In genomic region chr22:18071968-18072310, GRCh38 we compare ENCODE assay signal across 27 cellular contexts. TPM values are rescaled to one million over a fixed set of nuclear protein-coding genes. Genes with fewer than 3 reads are reported as not detected.
DNase-seq lines count a peak whose midpoint lies in the region; ATAC-seq and TF ChIP-seq lines count a peak whose summit lies in the region.
"Had no signal": no experiment of that assay in that cellular context is flagged by ENCODE, and none has a peak within 500 bp of the region (broad histone marks: within the 10 kb centered on the region; RNA-seq: fewer than 3 reads in every experiment).

No MANE protein-coding gene starts in this region.

- no peak overlapping the region for H3T11ph ChIP-seq in H9 (ENCODE audit: low read length)

- H4K20me1 ChIP-seq in OCI-LY3 (ENCODE audit: insufficient read depth, low read length) = no peaks in the 10 kb centered on the region
- peaks cover 2% of the 10 kb centered on the region for H4K20me1 ChIP-seq in H9 (ENCODE audit: control insufficient read depth, insufficient read depth, insufficient read length)

- DNase-seq in NCI-H510A treated with DMSO at 0.1 percent for 48 hours (lab: John Stamatoyannopoulos, UW) = peak; percentile 24
- DNase-seq in NCI-H510A (lab: John Stamatoyannopoulos, UW) = no peak
- no peak for DNase-seq in left lobe of liver (ENCODE audit: low spot score)
- DNase-seq in H9 = no peak
- no peak for DNase-seq in NCI-H1694 treated with DMSO at 0.1 percent for 48 hours (lab: John Stamatoyannopoulos, UW)
- DNase-seq: activated CD4-positive, alpha-beta T cell treated with anti-CD3 and anti-CD28 coated beads for 4 hours; activated CD8-positive, alpha-beta T cell treated with anti-CD3 and anti-CD28 coated beads, Interleukin-2, amount 10 ng/mL, durations not matched to agents 7 days and 5 days; aorta; CD4-positive, alpha-beta memory T cell; effector CD4-positive, alpha-beta T cell; hypothalamus; KG1; left cardiac atrium; NCI-H1417 treated with DMSO at 0.1 percent for 48 hours; NCI-H526 treated with DMSO at 0.1 percent for 48 hours; right cardiac atrium; Right ventricle myocardium superior; stimulated activated CD4-positive, alpha-beta T cell treated with anti-CD3 and anti-CD28 coated beads, Interleukin-2, amount 100 ng/mL, for 24 hours; thyroid gland had no signal

- no peak overlapping the region for H2BK15ac ChIP-seq in H9 (ENCODE audit: low read depth, low read length)

- H2AK5ac ChIP-seq in H9 (ENCODE audit: insufficient read length, low read length) = no peak overlapping the region

- H3K79me1 ChIP-seq in H9 (ENCODE audit: insufficient read depth, low read depth, low read length, poor library complexity, severe bottlenecking) = no peaks in the 10 kb centered on the region

- TF ChIP-seq CTCF in OCI-LY3 (IDR thresholded peaks at IDR 0.05; ENCODE audit: low read depth, low read length) = peak; percentile 29
- TF ChIP-seq CTCF in H9 (conservative IDR thresholded peaks at IDR 0.05) = no peak

- H3K9me3 ChIP-seq in OCI-LY3 (ENCODE audit: insufficient read depth, low read length) = no peaks in the 10 kb centered on the region
- no peaks in the 10 kb centered on the region for H3K9me3 ChIP-seq in H9 (ENCODE audit: control insufficient read depth, low read depth, low read length)
- H3K9me3 ChIP-seq: A549, thyroid gland had no signal

- no CpG with 5 or more reads among the region's 1 CpG for WGBS in H9 (ENCODE audit: extremely low coverage, insufficient read length, low lambda C conversion rate)

- H4K8ac ChIP-seq in H9 (replicated peaks; ENCODE audit: insufficient read length, low read depth, low read length) = no peak overlapping the region

- H2AFZ ChIP-seq in OCI-LY3 (ENCODE audit: low read depth, low read length) (0 out of 2 replicates have a peak overlapping the region, but pooled peaks have one; percentile 21), H9 (ENCODE audit: low read length) (no peak overlapping the region)
- H2AFZ ChIP-seq: parathyroid adenoma had no signal

- H3K27me3 ChIP-seq in OCI-LY3 (ENCODE audit: low read depth, low read length) (no peaks in the 10 kb centered on the region), H9 (ENCODE audit: insufficient read depth, low read length) (no peaks in the 10 kb centered on the region)
- H3K27me3 ChIP-seq: thyroid gland had no signal

- H3K18ac ChIP-seq in H9 (ENCODE audit: insufficient read length, low read depth, low read length) = no peak overlapping the region

- no peak overlapping the region for H4K91ac ChIP-seq in H9 (ENCODE audit: insufficient read length, low read depth, low read length)

- H3K23ac ChIP-seq in H9 (ENCODE audit: insufficient read length, low read depth, low read length) = no peak overlapping the region

- H3K9me3 Mint-ChIP-seq in stimulated activated memory B cell treated with anti-CD40 and anti-IgM and Interleukin-4, amounts not matched to agents 10 μg/mL and 1 μg/mL and 100 μg/mL, for 72 hours = no peaks in the 10 kb centered on the region
- H3K9me3 Mint-ChIP-seq in H9 = no peaks in the 10 kb centered on the region; a peak in 1 of 5 replicates
- H3K9me3 Mint-ChIP-seq: activated T-helper 17 cell treated with anti-CD3 and anti-CD28 coated beads, Interleukin-2, amount 50 U/mL, for 72 hours had no signal

- H3K4me3 ChIP-seq in OCI-LY3 (ENCODE audit: low read length) = no peak overlapping the region
- H3K4me3 ChIP-seq: A549, thyroid gland had no signal

- no peaks in the 10 kb centered on the region for H3K36me3 Mint-ChIP-seq in stimulated activated memory B cell treated with anti-CD40 and anti-IgM and Interleukin-4, amounts not matched to agents 10 μg/mL and 1 μg/mL and 100 μg/mL, for 72 hours
- no peaks in the 10 kb centered on the region; a peak in 1 of 7 replicates for H3K36me3 Mint-ChIP-seq in H9 (ENCODE audit: insufficient read depth in 1 of 3, low read depth in 3 of 3)
- H3K36me3 Mint-ChIP-seq: activated naive CD8-positive, alpha-beta T cell; CD4-positive, alpha-beta memory T cell had no signal

- peak overlapping the region; percentile 56 for H3K4me2 ChIP-seq in OCI-LY3 (ENCODE audit: low read length)
- no peak overlapping the region for H3K4me2 ChIP-seq in H9 (ENCODE audit: insufficient read depth, insufficient read length, low read length)
- H3K4me2 ChIP-seq: A549 had no signal

- H3K9ac ChIP-seq in OCI-LY3 (ENCODE audit: low read length) (0 out of 2 replicates have a peak overlapping the region, but pooled peaks have one; percentile 15), H9 (ENCODE audit: extremely low read depth, insufficient read length, low read length) (no peak overlapping the region)
- H3K9ac ChIP-seq: parathyroid adenoma had no signal

- H3K27ac Mint-ChIP-seq in stimulated activated memory B cell treated with anti-CD40 and anti-IgM and Interleukin-4, amounts not matched to agents 10 μg/mL and 1 μg/mL and 100 μg/mL, for 72 hours = peak overlapping the region; percentile 88
- no peak overlapping the region for H3K27ac Mint-ChIP-seq in H9
- H3K27ac Mint-ChIP-seq: activated CD8-positive, alpha-beta T cell treated with anti-CD3 and anti-CD28 coated beads, Interleukin-2, amount 10 ng/mL, durations not matched to agents 7 days and 5 days; activated naive CD8-positive, alpha-beta T cell; activated T-helper 17 cell treated with anti-CD3 and anti-CD28 coated beads, Interleukin-2, amount 50 U/mL, for 72 hours had no signal

- peak; percentile 31 for ATAC-seq in left lobe of liver
- ATAC-seq in stimulated activated memory B cell treated with anti-CD40 and anti-IgM and Interleukin-4, amounts not matched to agents 10 μg/mL and 1 μg/mL and 100 μg/mL, for 72 hours = peak; percentile 25
- ATAC-seq in HG02973 (IDR thresholded peaks at IDR 0.05; ENCODE audit: unreplicated experiment) = no peak
- ATAC-seq: A549; activated CD8-positive, alpha-beta T cell treated with anti-CD3 and anti-CD28 coated beads, Interleukin-2, amount 10 ng/mL, durations not matched to agents 7 days and 5 days; activated T-helper 17 cell treated with anti-CD3 and anti-CD28 coated beads, Interleukin-2, amount 50 U/mL, for 72 hours; left cardiac atrium; Panc1; right cardiac atrium had no signal

- no peaks in the 10 kb centered on the region for H3K36me3 ChIP-seq in OCI-LY3 (replicated peaks; ENCODE audit: low read depth, low read length)
- H3K36me3 ChIP-seq: thyroid gland had no signal

- H3K4ac ChIP-seq in H9 (ENCODE audit: low read depth, low read length) = no peak overlapping the region

- no peak overlapping the region for H3K4me3 Mint-ChIP-seq in stimulated activated memory B cell treated with anti-CD40 and anti-IgM and Interleukin-4, amounts not matched to agents 10 μg/mL and 1 μg/mL and 100 μg/mL, for 72 hours
- H3K4me3 Mint-ChIP-seq in H9 = no peak overlapping the region
- H3K4me3 Mint-ChIP-seq: activated CD8-positive, alpha-beta T cell treated with anti-CD3 and anti-CD28 coated beads, Interleukin-2, amount 10 ng/mL, durations not matched to agents 7 days and 5 days; activated naive CD8-positive, alpha-beta T cell; activated T-helper 17 cell treated with anti-CD3 and anti-CD28 coated beads, Interleukin-2, amount 50 U/mL, for 72 hours; CD4-positive, alpha-beta memory T cell had no signal

- no peak overlapping the region for H3K56ac ChIP-seq in H9 (ENCODE audit: insufficient read length, low read depth, low read length)

- no peak overlapping the region for H2BK12ac ChIP-seq in H9 (ENCODE audit: insufficient read length, low read depth, low read length)

- 0 out of 2 replicates have a peak, but pooled peaks cover 3% of the 10 kb centered on the region for H3K79me2 ChIP-seq in OCI-LY3 (ENCODE audit: low read length)
- H3K79me2 ChIP-seq in H9 (ENCODE audit: insufficient read depth, low read length) = no peaks in the 10 kb centered on the region
- H3K79me2 ChIP-seq: parathyroid adenoma had no signal

- no peak overlapping the region for H4K5ac ChIP-seq in H9 (ENCODE audit: insufficient read length, low read depth, low read length)

- H3K4me1 ChIP-seq in OCI-LY3 (ENCODE audit: low read length) (peaks cover 66% of the 10 kb centered on the region), H9 (ENCODE audit: insufficient read depth, low read length) (no peaks in the 10 kb centered on the region)

- no peak overlapping the region for H3K14ac ChIP-seq in H9 (ENCODE audit: insufficient read depth, low read length)

- no peaks in the 10 kb centered on the region for H3K27me3 Mint-ChIP-seq in stimulated activated memory B cell treated with anti-CD40 and anti-IgM and Interleukin-4, amounts not matched to agents 10 μg/mL and 1 μg/mL and 100 μg/mL, for 72 hours
- peaks cover 41% of the 10 kb centered on the region for H3K27me3 Mint-ChIP-seq in H9 (ENCODE audit: low read depth)

- H3K23me2 ChIP-seq in H9 (ENCODE audit: insufficient read length, low read depth, low read length, poor library complexity, severe bottlenecking) = no peaks in the 10 kb centered on the region

- no peak overlapping the region for H2BK20ac ChIP-seq in H9 (ENCODE audit: low read depth, low read length, poor library complexity, severe bottlenecking)

- H2BK5ac ChIP-seq in H9 (ENCODE audit: insufficient read length, low read length) = no peak overlapping the region

- H2BK120ac ChIP-seq in H9 (ENCODE audit: low read depth, low read length, poor library complexity, severe bottlenecking) = no peak overlapping the region

- H3K27ac ChIP-seq in OCI-LY3 (ENCODE audit: low read length) (peak overlapping the region; percentile 26; the same call in 1 of the 2 replicates), H9 (ENCODE audit: insufficient read length, low read depth, low read length) (no peak overlapping the region)
- H3K27ac ChIP-seq: A549, parathyroid adenoma, thyroid gland had no signal

- H3K4me1 Mint-ChIP-seq in stimulated activated memory B cell treated with anti-CD40 and anti-IgM and Interleukin-4, amounts not matched to agents 10 μg/mL and 1 μg/mL and 100 μg/mL, for 72 hours = peaks cover 55% of the 10 kb centered on the region
- H3K4me1 Mint-ChIP-seq in H9 = peaks cover 8 to 9% of the 10 kb centered on the region in 2 experiments

RNA-seq across cellular contexts. Expression of gene PEX26, which starts 5.9 kb away (rescaled TPM):
- total RNA-seq in left lobe of liver (26.2 TPM), H9 (2021) (35.4 and 37.0 TPM in 2 replicates)

RNA-seq across cellular contexts. Expression of gene TUBA8, which starts 38.7 kb away (rescaled TPM):
- total RNA-seq in left lobe of liver = 2.3 TPM
- total RNA-seq in H9 (2021) = 1.6 and 2.0 TPM in 2 replicates

RNA-seq across cellular contexts. Expression of gene MICAL3, which starts 47.6 kb away (rescaled TPM):
- total RNA-seq in left lobe of liver (75.3 TPM), H9 (2021) (41.6 and 50.2 TPM in 2 replicates)
